9 cellular contexts compared by ENCODE assay signal in genomic region chr20:44028868-44029847, GRCh38.
DNase-seq lines count a peak whose midpoint lies in the region; ATAC-seq and TF ChIP-seq lines count a peak whose summit lies in the region.
"Had no signal": no experiment of that assay in that cellular context is flagged by ENCODE, and none has a peak within 500 bp of the region (broad histone marks: within the 10 kb centered on the region; RNA-seq: fewer than 3 reads in every experiment).

No MANE protein-coding gene starts in this region.

- DNase-seq in activated CD8-positive, alpha-beta memory T cell treated with anti-CD3 and anti-CD28 coated beads for 24 hours: peak; percentile 64
- no peak for DNase-seq in activated CD8-positive, alpha-beta memory T cell treated with anti-CD3 and anti-CD28 coated beads, Interleukin-2, amount 50 U/mL, for 4 hours
- DNase-seq in activated CD8-positive, alpha-beta T cell treated with anti-CD3 and anti-CD28 coated beads for 36 hours: peak; percentile 61
- DNase-seq in stimulated activated CD8-positive, alpha-beta memory T cell treated with anti-CD3 and anti-CD28 coated beads, Interleukin-7, amount 100 ng/mL, for 48 hours (ENCODE audit: extremely low read depth in 1 of 2, low read depth in 1 of 2): peak; percentile 11 to 31
- DNase-seq in nucleus accumbens (lab: John Stamatoyannopoulos, UW) (no peak), putamen (ENCODE audit: low spot score) (no peak), MM.1S (no peak)
- DNase-seq: small intestine had no signal

- H3K4me1 Mint-ChIP-seq in activated CD8-positive, alpha-beta T cell treated with anti-CD3 and anti-CD28 coated beads for 36 hours (ENCODE audit: low read depth): peaks cover 26% of the 10 kb centered on the region

- H3K4me1 ChIP-seq in MM.1S (ENCODE audit: low read length): 0 out of 2 replicates have a peak, but pooled peaks cover 5% of the 10 kb centered on the region

- peak; percentile 88 for ATAC-seq in HG02884 (IDR thresholded peaks at IDR 0.05; ENCODE audit: unreplicated experiment)
- ATAC-seq in activated CD8-positive, alpha-beta T cell treated with anti-CD3 and anti-CD28 coated beads for 36 hours: peak; percentile 97

- H3K9me3 Mint-ChIP-seq in activated CD8-positive, alpha-beta T cell treated with anti-CD3 and anti-CD28 coated beads for 36 hours: no peaks in the 10 kb centered on the region

- H2AFZ ChIP-seq in MM.1S (ENCODE audit: low read length): no peak overlapping the region

- no peaks in the 10 kb centered on the region for H3K36me3 ChIP-seq in MM.1S (replicated peaks; ENCODE audit: insufficient read depth, low read length)

- POLR2A ChIA-PET in activated CD8-positive, alpha-beta T cell treated with anti-CD3 and anti-CD28 coated beads for 36 hours (lab: Charles Lee): interaction anchor here (0.9 kb wide), 1 partner anchor 41 kb away, joined by 3 read pairs; no protein-coding TSS in a partner anchor

- CTCF ChIA-PET in activated CD8-positive, alpha-beta T cell treated with anti-CD3 and anti-CD28 coated beads for 36 hours (lab: Charles Lee): interaction anchor here (0.9 to 1.2 kb wide), 2 partner anchors 9 to 27 kb away, joined by 3 read pairs; no protein-coding TSS in a partner anchor

- intact Hi-C loops in activated CD8-positive, alpha-beta T cell treated with anti-CD3 and anti-CD28 coated beads for 36 hours (cut with micrococcal nuclease): no loop called here

- no peaks in the 10 kb centered on the region for H3K36me3 Mint-ChIP-seq in activated CD8-positive, alpha-beta T cell treated with anti-CD3 and anti-CD28 coated beads for 36 hours (ENCODE audit: low read depth)

- no peak overlapping the region for H3K4me3 Mint-ChIP-seq in activated CD8-positive, alpha-beta T cell treated with anti-CD3 and anti-CD28 coated beads for 36 hours

- no peaks in the 10 kb centered on the region for H3K27me3 ChIP-seq in MM.1S (replicated peaks; ENCODE audit: insufficient read depth, low read length)

- TF ChIP-seq CTCF in activated CD8-positive, alpha-beta T cell treated with anti-CD3 and anti-CD28 coated beads for 36 hours (IDR thresholded peaks at IDR 0.05): no peak
- TF ChIP-seq CTCF in MM.1S (IDR thresholded peaks at IDR 0.05; ENCODE audit: low read length): no peak

- no peaks in the 10 kb centered on the region for H3K9me3 ChIP-seq in MM.1S (replicated peaks; ENCODE audit: insufficient read depth, low read length)

- no peaks in the 10 kb centered on the region for H3F3A ChIP-seq in MM.1S (ENCODE audit: insufficient read depth, low read length)

- no peak overlapping the region for H3K4me3 ChIP-seq in MM.1S (ENCODE audit: low read length)

- H3K9ac ChIP-seq in MM.1S (ENCODE audit: low read length): no peak overlapping the region

- H3K27me3 Mint-ChIP-seq in activated CD8-positive, alpha-beta T cell treated with anti-CD3 and anti-CD28 coated beads for 36 hours: peaks cover 15% of the 10 kb centered on the region

- no peaks in the 10 kb centered on the region for H4K20me1 ChIP-seq in MM.1S (ENCODE audit: insufficient read depth, low read length)

- H3K79me2 ChIP-seq in MM.1S (ENCODE audit: low read length): peaks cover 29% of the 10 kb centered on the region

- H3K27ac Mint-ChIP-seq in activated CD8-positive, alpha-beta T cell treated with anti-CD3 and anti-CD28 coated beads for 36 hours: peak overlapping the region; percentile 53

- no peaks in the 10 kb centered on the region for H3K9me2 ChIP-seq in MM.1S (replicated peaks; ENCODE audit: insufficient read depth, low read length)

- no peak overlapping the region for H3K27ac ChIP-seq in MM.1S (ENCODE audit: low read length)

- H3K4me2 ChIP-seq in MM.1S (ENCODE audit: low read depth, low read length): no peak overlapping the region

Comparison
In these comparisons a context has a peak if more than half of its experiments do, and no peak if none do; other contexts are left out.
1. DNase-seq: peak in activated CD8-positive, alpha-beta memory T cell treated with anti-CD3 and anti-CD28 coated beads for 24 hours (single experiment), activated CD8-positive, alpha-beta T cell treated with anti-CD3 and anti-CD28 coated beads for 36 hours (single experiment) and stimulated activated CD8-positive, alpha-beta memory T cell treated with anti-CD3 and anti-CD28 coated beads, Interleukin-7, amount 100 ng/mL, for 48 hours (2 of 2); none in activated CD8-positive, alpha-beta memory T cell treated with anti-CD3 and anti-CD28 coated beads, Interleukin-2, amount 50 U/mL, for 4 hours (single experiment), nucleus accumbens (0 of 56), putamen (single experiment) and MM.1S (single experiment).